Comparison of ENCODE assay signal across 1 cellular context in genomic region chr13:102687520-102687919, GRCh38.
TF ChIP-seq lines count a peak whose summit lies in the region.

No MANE protein-coding gene starts in this region.

TF ChIP-seq in H1, 55 proteins besides CTCF, POLR2A, EP300 and RAD21 (continued from another document):
- no peak for TF ChIP-seq RNF2 (IDR thresholded peaks at IDR 0.05; ENCODE audit: borderline replicate concordance, low read depth, low read length, missing control alignments, poor library complexity, severe bottlenecking)
